24 cellular contexts compared by ENCODE assay signal in the genomic region with DNA sequence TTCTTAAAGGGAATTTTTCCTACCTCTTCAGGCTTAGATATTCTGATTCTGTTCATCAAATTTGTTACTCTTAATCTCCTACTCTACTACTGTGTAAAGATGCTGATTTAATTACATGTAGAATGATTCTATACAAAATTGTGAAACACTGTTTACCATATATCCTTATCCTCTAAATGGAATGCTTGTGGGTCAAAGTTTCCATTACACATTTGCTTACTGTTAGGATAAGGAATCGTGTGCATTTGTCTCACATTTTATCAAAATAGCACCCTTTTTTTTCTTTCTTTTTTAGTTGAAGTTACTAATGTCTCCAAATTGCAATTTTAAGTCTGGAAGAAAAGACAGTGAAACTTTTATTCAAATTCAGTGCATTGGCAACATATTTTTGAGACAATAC.
"Had no signal": no experiment of that assay in that cellular context is flagged by ENCODE, and none has a peak within 500 bp of the region (broad histone marks: within the 10 kb centered on the region; RNA-seq: fewer than 3 reads in every experiment).

No MANE protein-coding gene starts in this region.

- H3K4me3 ChIP-seq: Peyer's patch, SJSA1 had no signal

- FAIRE-seq: bronchial epithelial cell, TTC549 had no signal

- H3K4me1 ChIP-seq: Peyer's patch, SJSA1 had no signal

- H3K27me3 ChIP-seq: Peyer's patch, SJSA1 had no signal

- H3K9ac ChIP-seq: SK-N-SH had no signal

- H3K27ac ChIP-seq: Peyer's patch, SJSA1 had no signal

- H3K9me3 ChIP-seq: Peyer's patch, SJSA1 had no signal

- H3K4me2 ChIP-seq: SK-N-SH had no signal

- H3K36me3 ChIP-seq: Peyer's patch, SJSA1 had no signal

- DNase-seq: activated CD4-positive, alpha-beta T cell treated with anti-CD3 and anti-CD28 coated beads, Interleukin-2, amount 10 ng/mL, durations not matched to agents 24 days and 14 days; activated CD4-positive, alpha-beta T cell treated with anti-CD3 and anti-CD28 coated beads, Interleukin-2, amount 50 U/mL, for 4 hours; activated CD8-positive, alpha-beta T cell treated with anti-CD3 and anti-CD28 coated beads, Interleukin-2, amount 10 ng/mL, durations not matched to agents 7 days and 5 days; activated gamma-delta T cell; activated naive CD4-positive, alpha-beta T cell treated with Interleukin-2 at 50 U/mL for 16 hours; activated T-cell treated with anti-CD3 and anti-CD28 coated beads, Interleukin-2, amount 50 U/mL, for 24 hours; anterior cingulate cortex; caudate nucleus; NCI-H1048; NCI-H1105 treated with DMSO at 0.1 percent for 48 hours; NCI-H1436; NCI-H1694; NCI-H1930; NCI-H2081 treated with DMSO at 0.1 percent for 48 hours; NCI-H345; NCI-H524 treated with DMSO at 0.1 percent for 48 hours; PC-3; Peyer's patch; RPMI8226; SHP77 treated with DMSO at 0.1 percent for 48 hours; SK-N-SH had no signal
